8 cellular contexts compared by ENCODE assay signal in the genomic region with DNA sequence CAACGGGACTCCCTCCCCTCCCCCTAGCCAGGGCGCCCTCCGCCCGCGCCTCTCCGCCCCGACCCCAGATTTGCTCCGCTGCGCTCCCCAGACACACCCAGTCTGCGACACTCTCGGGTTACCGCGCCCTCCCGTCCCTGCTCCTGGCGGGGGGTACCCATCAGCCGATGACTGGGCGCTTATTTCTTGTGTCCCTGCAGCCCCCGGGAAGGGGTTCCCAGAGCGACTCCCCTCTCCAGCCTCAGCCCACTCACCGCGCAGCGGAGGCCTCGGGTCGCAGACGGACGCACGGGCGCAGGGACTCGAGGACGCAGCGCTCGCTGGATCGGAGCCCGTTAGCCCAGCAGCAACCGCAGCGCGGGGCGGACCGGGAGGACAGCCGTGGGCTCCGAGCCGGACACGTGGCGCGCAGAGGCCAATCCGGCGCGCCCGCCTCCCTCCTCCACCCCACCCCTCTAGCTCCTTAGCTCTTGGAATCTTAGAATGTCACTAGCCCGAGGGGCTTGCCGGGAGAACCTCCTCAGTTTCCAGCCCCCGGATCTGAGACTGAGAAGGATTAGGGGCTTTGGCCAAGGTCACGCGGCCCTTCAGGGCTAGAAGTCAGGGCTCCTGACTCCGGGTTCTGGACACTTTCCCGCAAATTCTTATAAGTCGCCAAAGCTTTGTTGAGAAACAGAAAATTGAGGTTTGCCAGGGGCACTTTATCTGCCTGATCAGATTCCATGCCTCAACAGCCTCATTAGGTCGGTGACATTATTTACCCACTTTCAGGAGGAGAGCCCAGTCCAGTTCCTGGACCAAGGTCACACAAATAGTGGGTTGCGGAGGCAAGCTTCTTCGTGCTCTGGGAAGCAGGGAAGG. TPM values are rescaled to one million over a fixed set of nuclear protein-coding genes. Genes with fewer than 3 reads are reported as not detected.
DNase-seq lines count a peak whose midpoint lies in the region; ATAC-seq and TF ChIP-seq lines count a peak whose summit lies in the region.

A gene (minus strand): TSS at position 354 of the 861 bp plus-strand sequence. CDS start 9,878 bp downstream, outside the sequence.

- no peaks in the 10 kb centered on the region for H4K20me1 ChIP-seq in PC-9 (ENCODE audit: insufficient read depth)

- no peaks in the 10 kb centered on the region for H3K4me1 ChIP-seq in PC-9 (replicated peaks; ENCODE audit: insufficient read depth)
- H3K4me1 ChIP-seq in stomach smooth muscle (ENCODE audit: control insufficient read depth, insufficient read depth, low read length) = peaks cover 43% of the 10 kb centered on the region

- POLR2A ChIA-PET in PC-9 (lab: Charles Lee; ENCODE audit: unreplicated experiment) = interaction anchor here (0.5 to 0.9 kb wide), 3 partner anchors 77 to 617 kb away, joined by 3 to 7 read pairs (median 3); a partner anchor contains a TSS
- POLR2A ChIA-PET in naive thymus-derived CD8-positive, alpha-beta T cell (lab: Charles Lee) = interaction anchor here (0.6 to 12.2 kb wide), 16 partner anchors 10 to 95 kb away, joined by 3 to 185 read pairs (median 4); no protein-coding TSS in a partner anchor

- no peaks in the 10 kb centered on the region for H3K79me2 ChIP-seq in PC-9 (ENCODE audit: low read depth)

- no peaks in the 10 kb centered on the region for H3K36me3 ChIP-seq in PC-9 (ENCODE audit: low read depth)
- peaks cover 0 to 2% of the 10 kb centered on the region in 2 donors for H3K36me3 ChIP-seq in stomach smooth muscle (ENCODE audit: control insufficient read depth in 2 of 2, insufficient read depth in 2 of 2, low read length in 2 of 2)

- CTCF ChIA-PET in PC-9 (lab: Charles Lee) = interaction anchor here (0.6 kb wide), 2 partner anchors 66 to 117 kb away, joined by 4 to 5 read pairs; a partner anchor contains a TSS

- H3K4me1 Mint-ChIP-seq in CD14-positive monocyte = peaks cover 71% of the 10 kb centered on the region
- H3K4me1 Mint-ChIP-seq in naive thymus-derived CD8-positive, alpha-beta T cell = peaks cover 38 to 69% (median 60%) of the 10 kb centered on the region in 4 donors

- no peaks in the 10 kb centered on the region for H3F3A ChIP-seq in PC-9 (ENCODE audit: insufficient read depth, low read depth)

- peak within 1 kb of the TSS; percentile 85 to 96 (median 91) for H3K27ac Mint-ChIP-seq in CD14-positive monocyte
- peak within 1 kb of the TSS; percentile 94 to 99 (median 96) for H3K27ac Mint-ChIP-seq in naive thymus-derived CD8-positive, alpha-beta T cell

- peaks cover 8 to 10% of the 10 kb centered on the region in 2 donors for H3K36me3 Mint-ChIP-seq in CD14-positive monocyte
- peaks cover 0 to 14% (median 7%) of the 10 kb centered on the region in 3 donors for H3K36me3 Mint-ChIP-seq in naive thymus-derived CD8-positive, alpha-beta T cell

- TF ChIP-seq CTCF in CD14-positive monocyte (IDR thresholded peaks at IDR 0.05) (no peak), PC-9 (conservative IDR thresholded peaks at IDR 0.05) (no peak), fibroblast of pulmonary artery (IDR thresholded peaks at IDR 0.05; ENCODE audit: low read length, missing control alignments) (no peak)

- no peaks in the 10 kb centered on the region for H3K9me3 Mint-ChIP-seq in CD14-positive monocyte
- H3K9me3 Mint-ChIP-seq in naive thymus-derived CD8-positive, alpha-beta T cell = no peaks in the 10 kb centered on the region

- BruUV-seq in PC-9 (replicated peaks; lab: Mats Ljungman, UMichigan) = no TSS peak

- peak within 1 kb of the TSS; percentile 67 for H2AFZ ChIP-seq in PC-9

- H3K9me3 ChIP-seq in PC-9 (ENCODE audit: insufficient read depth, low read depth) (no peaks in the 10 kb centered on the region), stomach smooth muscle (ENCODE audit: control insufficient read depth in 2 of 2, low read length in 2 of 2) (no peaks in the 10 kb centered on the region)

- H3K4me3 Mint-ChIP-seq in CD14-positive monocyte = peak within 1 kb of the TSS; percentile 86 to 91
- H3K4me3 Mint-ChIP-seq in naive thymus-derived CD8-positive, alpha-beta T cell = peak within 1 kb of the TSS; percentile 93 to 99 (median 95)

- H3K9me2 ChIP-seq in PC-9 (ENCODE audit: insufficient read depth) = no peaks in the 10 kb centered on the region

- intact Hi-C loops in CD14-positive monocyte (cut with micrococcal nuclease) = loop anchor here in 1 of 2 donors (1.0 to 5.0 kb wide), 3 partner anchors 7 to 100 kb away; no protein-coding TSS in a partner anchor
- intact Hi-C loops in PC-9 (cut with micrococcal nuclease; ENCODE audit: unreplicated experiment) = loop anchor here (2.0 kb wide), 1 partner anchor 31 kb away; no protein-coding TSS in a partner anchor

- H3K4me2 ChIP-seq in PC-9 = peak within 1 kb of the TSS; percentile 73

- H3K9ac ChIP-seq in stomach smooth muscle (ENCODE audit: low read length in 2 of 2) = peak within 1 kb of the TSS; percentile 90 to 91

- H3K27me3 ChIP-seq in PC-9 (ENCODE audit: insufficient read depth, low read depth) = peaks cover 6% of the 10 kb centered on the region; the same call in 1 of the 2 replicates
- H3K27me3 ChIP-seq in stomach smooth muscle (ENCODE audit: control insufficient read depth in 1 of 2, insufficient read depth in 2 of 2, low read length in 2 of 2) = no peaks in the 10 kb centered on the region

- H3K27ac ChIP-seq in PC-9 (no peak within 1 kb of the TSS), stomach smooth muscle (ENCODE audit: low read length) (peak within 1 kb of the TSS; percentile 91)

- H3K27me3 Mint-ChIP-seq in CD14-positive monocyte (ENCODE audit: low read depth in 3 of 3) = peaks cover 0 to 3% (median 2%) of the 10 kb centered on the region in 3 donors
- H3K27me3 Mint-ChIP-seq in naive thymus-derived CD8-positive, alpha-beta T cell = no peaks in the 10 kb centered on the region

- peak; percentile 63 for ATAC-seq in GM19372 (IDR thresholded peaks at IDR 0.05; ENCODE audit: low read depth, unreplicated experiment)
- peak; percentile 41 for ATAC-seq in HG03521 (IDR thresholded peaks at IDR 0.05; ENCODE audit: unreplicated experiment)
- peak; percentile 75 to 76 for ATAC-seq in naive thymus-derived CD8-positive, alpha-beta T cell

- H3K4me3 ChIP-seq in PC-9 (peak within 1 kb of the TSS; percentile 53), fibroblast of pulmonary artery (replicated peaks; ENCODE audit: low read depth, low read length) (peak within 1 kb of the TSS; percentile 92), stomach smooth muscle (ENCODE audit: low read length in 2 of 2) (peak within 1 kb of the TSS; percentile 90 to 95)

- DNase-seq in CD14-positive monocyte (ENCODE audit: low spot score) = peak; percentile 60
- peak; percentile 43 to 76 for DNase-seq in PC-9
- DNase-seq in activated effector memory CD4-positive, alpha-beta T cell treated with Interleukin-2 at 50 U/mL for 16 hours = peak; percentile 60
- DNase-seq in fibroblast of pulmonary artery (ENCODE audit: low read depth) = peak; percentile 78
- DNase-seq in naive thymus-derived CD8-positive, alpha-beta T cell = peak; percentile 24 to 76 (median 60)

RNA-seq across cellular contexts. Expression of the gene that starts here (rescaled TPM):
- polyA plus RNA-seq in CD14-positive monocyte = 100 to 1,000 TPM in 1 of 2 donors, 10 to 100 TPM in 1; 93.5 to 124 TPM
- total RNA-seq in PC-9 (2021) = 18.0 and 22.4 TPM in 2 replicates
- 100 to 1,000 TPM; 334 to 359 TPM for total RNA-seq in naive thymus-derived CD8-positive, alpha-beta T cell
- polyA plus RNA-seq in naive thymus-derived CD8-positive, alpha-beta T cell = 100 to 1,000 TPM; 242 to 318 (median 254) TPM

Comparison
In these comparisons a context has a peak if more than half of its experiments do, and no peak if none do; other contexts are left out.
1. RNA of the gene that starts here (total RNA-seq): 334 to 359 TPM in naive thymus-derived CD8-positive, alpha-beta T cell; 18.0 to 22.4 TPM in PC-9; every median in the first group is over 10 times any median in the second.
2. Peak in every context shown above with its lines, with median percentiles within 50 percentile points of each other: DNase-seq, ATAC-seq and H3K4me3 ChIP-seq.